In the genomic region with DNA sequence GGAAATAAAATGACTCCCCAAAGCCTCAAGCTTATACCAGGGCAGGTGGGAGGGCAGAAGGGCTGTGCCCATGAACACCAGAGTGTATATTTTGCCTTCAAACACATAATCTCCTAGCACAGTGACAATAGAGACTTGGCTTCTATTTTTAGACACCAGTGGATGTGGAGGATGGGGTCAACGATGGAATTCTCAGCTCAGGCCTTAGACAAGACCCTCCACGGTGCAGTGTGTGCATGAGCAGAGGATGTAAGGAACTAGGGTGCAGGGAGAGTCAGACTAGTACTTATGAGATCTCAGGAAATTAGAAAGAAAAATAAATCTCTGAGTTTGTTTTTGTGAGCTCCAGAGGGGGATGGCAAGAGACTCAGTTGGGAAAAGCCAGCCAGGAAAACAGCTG, we compare ENCODE assay signal across 24 cellular contexts.
"Had no signal": no experiment of that assay in that cellular context is flagged by ENCODE, and none has a peak within 500 bp of the region (broad histone marks: within the 10 kb centered on the region; RNA-seq: fewer than 3 reads in every experiment).

No MANE protein-coding gene starts in this region.

- ATAC-seq: activated CD8-positive, alpha-beta T cell treated with anti-CD3 and anti-CD28 coated beads for 36 hours; activated T-cell treated with anti-CD3 and anti-CD28 coated beads, Interleukin-2, amount 50 U/mL, for 4 hours; activated T-helper 17 cell treated with anti-CD3 and anti-CD28 coated beads, Interleukin-2, amount 50 U/mL, for 72 hours; foreskin keratinocyte; left lung; psoas muscle; WTC11 had no signal

- H3K4me1 ChIP-seq: colonic mucosa, left lung, parathyroid adenoma had no signal

- H3K4me3 ChIP-seq: colonic mucosa, dorsolateral prefrontal cortex, heart right ventricle, left lung, psoas muscle, tibial nerve had no signal

- H3K36me3 ChIP-seq: colonic mucosa, heart right ventricle, left lung, tibial nerve had no signal

- DNase-seq: activated CD4-positive, alpha-beta T cell treated with anti-CD3 and anti-CD28 coated beads for 1 hour; activated CD4-positive, alpha-beta T cell treated with anti-CD3 and anti-CD28 coated beads, Interleukin-2, amount 50 U/mL, for 1 hour; activated CD8-positive, alpha-beta T cell treated with anti-CD3 and anti-CD28 coated beads for 36 hours; activated gamma-delta T cell treated with Interleukin-2 at 50 U/mL for 16 hours; activated naive CD4-positive, alpha-beta T cell treated with anti-CD3 and anti-CD28 coated beads, Interleukin-2, amount 50 U/mL, for 16 hours; activated T-cell treated with anti-CD3 and anti-CD28 coated beads, Interleukin-2, amount 50 U/mL, for 4 hours; amniotic stem cell; colonic mucosa; dorsolateral prefrontal cortex; effector memory CD4-positive, alpha-beta T cell; left lung; naive B cell; nucleus accumbens; psoas muscle; stimulated activated CD4-positive, alpha-beta T cell treated with anti-CD3 and anti-CD28 coated beads, Interleukin-2, amount 100 ng/mL, for 48 hours; stimulated activated naive CD4-positive, alpha-beta T cell treated with Interleukin-2 at 50 U/mL for 16 hours; T-helper 2 cell had no signal

- H3K27me3 ChIP-seq: colonic mucosa, foreskin keratinocyte, left lung, tibial nerve had no signal

- H3K27ac Mint-ChIP-seq: activated CD8-positive, alpha-beta T cell treated with anti-CD3 and anti-CD28 coated beads for 36 hours; activated T-helper 17 cell treated with anti-CD3 and anti-CD28 coated beads, Interleukin-2, amount 50 U/mL, for 72 hours; mesothelial cell of epicardium; naive B cell; WTC11 had no signal

- H3K4me1 Mint-ChIP-seq: activated T-helper 17 cell treated with anti-CD3 and anti-CD28 coated beads, Interleukin-2, amount 50 U/mL, for 72 hours; naive B cell had no signal

- H3K9me3 Mint-ChIP-seq: activated CD8-positive, alpha-beta T cell treated with anti-CD3 and anti-CD28 coated beads for 36 hours; activated T-cell treated with anti-CD3 and anti-CD28 coated beads, Interleukin-2, amount 50 U/mL, for 4 hours; mesothelial cell of epicardium; WTC11 had no signal

- H3K36me3 Mint-ChIP-seq: mesothelial cell of epicardium, naive B cell, WTC11 had no signal

- H3K4me3 Mint-ChIP-seq: activated CD8-positive, alpha-beta T cell treated with anti-CD3 and anti-CD28 coated beads for 36 hours; activated T-cell treated with anti-CD3 and anti-CD28 coated beads, Interleukin-2, amount 50 U/mL, for 4 hours; activated T-helper 17 cell treated with anti-CD3 and anti-CD28 coated beads, Interleukin-2, amount 50 U/mL, for 72 hours; mesothelial cell of epicardium; naive B cell; WTC11 had no signal

- H3K27me3 Mint-ChIP-seq: activated CD8-positive, alpha-beta T cell treated with anti-CD3 and anti-CD28 coated beads for 36 hours; activated T-helper 17 cell treated with anti-CD3 and anti-CD28 coated beads, Interleukin-2, amount 50 U/mL, for 72 hours; naive B cell had no signal

- H3K27ac ChIP-seq: colonic mucosa, dorsolateral prefrontal cortex, foreskin keratinocyte, left lung, parathyroid adenoma, psoas muscle, tibial nerve had no signal

- H3K9me3 ChIP-seq: colonic mucosa, heart right ventricle, left lung, psoas muscle, tibial nerve had no signal
